Comparison of ENCODE assay signal across 8 cellular contexts in genomic region chr6:139323511-139324445, GRCh38. TPM values are rescaled to one million over a fixed set of nuclear protein-coding genes. Genes with fewer than 3 reads are reported as not detected.
DNase-seq lines count a peak whose midpoint lies in the region; ATAC-seq and TF ChIP-seq lines count a peak whose summit lies in the region.

No MANE protein-coding gene starts in this region.

- no peaks in the 10 kb centered on the region for H3K4me1 ChIP-seq in A673 (ENCODE audit: insufficient read depth, low read length, poor library complexity, severe bottlenecking)
- peaks cover 53% of the 10 kb centered on the region for H3K4me1 ChIP-seq in Karpas-422 (ENCODE audit: low read length)
- H3K4me1 ChIP-seq in mesenchymal stem cell (ENCODE audit: control insufficient read depth, insufficient read depth, low read depth, low read length) = peaks cover 1% of the 10 kb centered on the region

- CTCF ChIA-PET in A673 (lab: Charles Lee) = no interaction called here

- H3K9me2 ChIP-seq in Karpas-422 (replicated peaks; ENCODE audit: insufficient read depth, low read length) = no peaks in the 10 kb centered on the region

- H3K23ac ChIP-seq in mesenchymal stem cell (ENCODE audit: low read length in 2 of 2) = no peak overlapping the region

- H4K91ac ChIP-seq in mesenchymal stem cell (ENCODE audit: low read length) = no peak overlapping the region

- no peak overlapping the region for H2BK120ac ChIP-seq in mesenchymal stem cell (ENCODE audit: low read depth, low read length)

- H3K79me1 ChIP-seq in mesenchymal stem cell (replicated peaks; ENCODE audit: low read length, poor library complexity, severe bottlenecking) = no peaks in the 10 kb centered on the region

- H3K36me3 ChIP-seq in A673 (ENCODE audit: insufficient read depth, low read length, poor library complexity, severe bottlenecking) = no peaks in the 10 kb centered on the region
- no peaks in the 10 kb centered on the region for H3K36me3 ChIP-seq in Karpas-422 (ENCODE audit: insufficient read depth, low read length)
- no peaks in the 10 kb centered on the region for H3K36me3 ChIP-seq in mesenchymal stem cell (ENCODE audit: control insufficient read depth in 1 of 2, insufficient read depth in 2 of 2, low read depth in 1 of 2, low read length in 2 of 2)

- POLR2A ChIA-PET in A673 (lab: Charles Lee; ENCODE audit: low non-redundant PET) = no interaction called here

- no peaks in the 10 kb centered on the region for H4K20me1 ChIP-seq in Karpas-422 (ENCODE audit: insufficient read depth, low read depth, low read length)

- TF ChIP-seq CTCF in A673 (conservative IDR thresholded peaks at IDR 0.05; ENCODE audit: low read depth, low read length) = no peak

- H3K9me3 ChIP-seq in A673 (ENCODE audit: low read depth, low read length, poor library complexity, severe bottlenecking) (no peaks in the 10 kb centered on the region), Karpas-422 (ENCODE audit: low read length) (no peaks in the 10 kb centered on the region), mesenchymal stem cell (ENCODE audit: control insufficient read depth, low read length) (no peaks in the 10 kb centered on the region)

- H2AFZ ChIP-seq in Karpas-422 (ENCODE audit: low read length) (peak overlapping the region; percentile 29; the same call in 1 of the 2 replicates), mesenchymal stem cell (ENCODE audit: low read depth, low read length) (peak overlapping the region; percentile 61)

- H2BK15ac ChIP-seq in mesenchymal stem cell (ENCODE audit: low read depth, poor library complexity, severe bottlenecking) = no peak overlapping the region

- no peak overlapping the region for H4K8ac ChIP-seq in mesenchymal stem cell (ENCODE audit: low read length)

- intact Hi-C loops in A673 (cut with micrococcal nuclease; ENCODE audit: unreplicated experiment) = no loop called here

- H2BK12ac ChIP-seq in mesenchymal stem cell (ENCODE audit: low read length in 2 of 2) = peak overlapping the region in 1 of 2 experiments; percentile 18

- peak overlapping the region in 1 of 2 experiments; percentile 4 for H3K4ac ChIP-seq in mesenchymal stem cell (ENCODE audit: low read depth in 1 of 2, low read length in 2 of 2)

- H3K4me3 ChIP-seq in A673 (ENCODE audit: low read depth, low read length, poor library complexity, severe bottlenecking) (no peak overlapping the region), Karpas-422 (ENCODE audit: low read length) (peak overlapping the region; percentile 56), mesenchymal stem cell (ENCODE audit: insufficient read depth in 1 of 2, low read depth in 1 of 2, low read length in 2 of 2) (no peak overlapping the region)

- peak overlapping the region; percentile 63 for H3K9ac ChIP-seq in Karpas-422 (ENCODE audit: low read length)
- peak overlapping the region; percentile 74 for H3K9ac ChIP-seq in mesenchymal stem cell (ENCODE audit: low read length)

- WGBS in mesenchymal stem cell = 56% methylated on average over 13 of the region's 22 CpGs

- H3K27ac ChIP-seq in A673 (ENCODE audit: low read depth, low read length, poor library complexity, severe bottlenecking) (no peak overlapping the region), Karpas-422 (ENCODE audit: low read length) (peak overlapping the region; percentile 90), mesenchymal stem cell (ENCODE audit: low read length, poor library complexity, severe bottlenecking) (no peak overlapping the region)

- peak overlapping the region; percentile 62 for H3K4me2 ChIP-seq in Karpas-422 (ENCODE audit: low read depth, low read length, poor library complexity, severe bottlenecking)
- H3K4me2 ChIP-seq in mesenchymal stem cell (ENCODE audit: low read length, poor library complexity, severe bottlenecking) = no peak overlapping the region

- DNase-seq in A673 (ENCODE audit: low spot score) = peak; percentile 48
- peak; percentile 90 for DNase-seq in Karpas-422
- DNase-seq in activated CD4-positive, CD25-positive, alpha-beta regulatory T cell treated with anti-CD3 and anti-CD28 coated beads, Interleukin-2, amount 50 U/mL, for 72 hours = peak; percentile 57
- DNase-seq in dermis blood vessel endothelial cell = peak; percentile 97
- DNase-seq in mesenchymal stem cell = peak; percentile 88
- DNase-seq in stimulated activated CD8-positive, alpha-beta memory T cell treated with anti-CD3 and anti-CD28 coated beads, Interleukin-15, amount 100 ng/mL, for 48 hours (ENCODE audit: low read depth in 2 of 2) = peak; percentile 64 to 70
- no peak for DNase-seq in D341Med (ENCODE audit: low spot score)

- no peaks in the 10 kb centered on the region for H3K79me2 ChIP-seq in Karpas-422 (ENCODE audit: low read length)

- BruUV-seq in A673 (replicated peaks; lab: Mats Ljungman, UMichigan) = no TSS peak

- no peak overlapping the region for H2AK5ac ChIP-seq in mesenchymal stem cell (ENCODE audit: low read length, severe bottlenecking)

- H3K14ac ChIP-seq in mesenchymal stem cell (ENCODE audit: low read length in 2 of 2) = no peak overlapping the region

- no peak overlapping the region for H2BK5ac ChIP-seq in mesenchymal stem cell (ENCODE audit: low read depth, low read length, poor library complexity, severe bottlenecking)

- H3K27me3 ChIP-seq in A673 (replicated peaks; ENCODE audit: insufficient read depth, low read depth, low read length, poor library complexity) (no peaks in the 10 kb centered on the region), Karpas-422 (ENCODE audit: low read length) (no peaks in the 10 kb centered on the region), mesenchymal stem cell (ENCODE audit: control insufficient read depth in 1 of 2, insufficient read depth in 1 of 2, low read length in 2 of 2) (no peaks in the 10 kb centered on the region)

- H3K18ac ChIP-seq in mesenchymal stem cell (ENCODE audit: low read depth in 1 of 2, low read length in 2 of 2) = peak overlapping the region in 1 of 2 experiments; percentile 40

- ATAC-seq in GM19438 (IDR thresholded peaks at IDR 0.05; ENCODE audit: low read depth, unreplicated experiment) = peak; percentile 34

RNA-seq across cellular contexts. Expression of gene TXLNB, which starts 32.0 kb away (rescaled TPM):
- not detected in 2 replicates for total RNA-seq in A673 (2021)
- total RNA-seq in Karpas-422 (2014; rRNA removed; shearing (Covaris generic); ENCODE audit: low replicate concordance) = 14.6 and 16.3 TPM in 2 replicates
- 0.68 and 0.74 TPM in 2 replicates for total RNA-seq in dermis blood vessel endothelial cell
- polyA plus RNA-seq in mesenchymal stem cell (2013, experiment 1 of 2) = 0.55 TPM
- 0.67 TPM for polyA plus RNA-seq in mesenchymal stem cell (2013, experiment 2 of 2)

RNA-seq across cellular contexts. Expression of gene CITED2, which starts 50.7 kb away (rescaled TPM):
- total RNA-seq in A673 (2021) (365 and 437 TPM in 2 replicates), dermis blood vessel endothelial cell (28.8 and 50.0 TPM in 2 replicates)
- 67.7 and 77.2 TPM in 2 replicates for total RNA-seq in Karpas-422 (2014; rRNA removed; shearing (Covaris generic); ENCODE audit: low replicate concordance)
- polyA plus RNA-seq in mesenchymal stem cell (2013, experiment 1 of 2) = 334 TPM
- polyA plus RNA-seq in mesenchymal stem cell (2013, experiment 2 of 2) = 337 TPM
